In genomic region chr7:78007231-78007630, GRCh38 we compare ENCODE assay signal across 29 cellular contexts.
DNase-seq lines count a peak whose midpoint lies in the region; FAIRE-seq and TF ChIP-seq lines count a peak whose summit lies in the region.
"Had no signal": no experiment of that assay in that cellular context is flagged by ENCODE, and none has a peak within 500 bp of the region (broad histone marks: within the 10 kb centered on the region; RNA-seq: fewer than 3 reads in every experiment).

No MANE protein-coding gene starts in this region.

- no peak overlapping the region for H3K4ac ChIP-seq in trophoblast cell (ENCODE audit: low read depth, low read length)

- H2AK5ac ChIP-seq in trophoblast cell (ENCODE audit: low read length) = no peak overlapping the region

- no peak overlapping the region for H3K4me3 ChIP-seq in trophoblast cell (ENCODE audit: low read depth, low read length)
- H3K4me3 ChIP-seq: A549; BLaER1; BLaER1 treated with 17β-estradiol and CSF1 and Interleukin-3, amounts not matched to agents 10 nM and 100 nM had no signal

- no peak overlapping the region for H2BK120ac ChIP-seq in trophoblast cell (ENCODE audit: insufficient read depth, low read length, poor library complexity)

- H3K18ac ChIP-seq in trophoblast cell (ENCODE audit: low read length) = no peak overlapping the region

- no peak overlapping the region for H3K9ac ChIP-seq in trophoblast cell (ENCODE audit: low read length)
- H3K9ac ChIP-seq: BLaER1; BLaER1 treated with 17β-estradiol and CSF1 and Interleukin-3, amounts not matched to agents 10 nM and 100 nM had no signal

- H3K27me3 ChIP-seq in trophoblast cell (ENCODE audit: insufficient read depth, low read length) = no peaks in the 10 kb centered on the region
- H3K27me3 ChIP-seq: BE2C; BLaER1; BLaER1 treated with 17β-estradiol and CSF1 and Interleukin-3, amounts not matched to agents 10 nM and 100 nM had no signal

- no peak for TF ChIP-seq POLR2A in GM12892 (IDR thresholded peaks at IDR 0.05; ENCODE audit: low read depth, low read length)

- DNase-seq in trophoblast cell (peak; percentile 54 to 77), GM12892 (ENCODE audit: insufficient read length) (no peak)
- DNase-seq: 8988T; ACHN; AML-193; BE2C; C1 segment of cervical spinal cord; Caco-2; Calu3; CD4-positive, alpha-beta memory T cell; CD4-positive, alpha-beta T cell; CD4-positive, CD25-positive, alpha-beta regulatory T cell; CD8-positive, alpha-beta memory T cell; CD8-positive, alpha-beta T cell; COR-L47; DMS 273 treated with DMSO at 0.1 percent for 48 hours; DMS153; DMS53; DMS79; DMS79 treated with DMSO at 0.1 percent for 48 hours; DND-41; EL had no signal

- no peak overlapping the region for H2BK12ac ChIP-seq in trophoblast cell (ENCODE audit: low read length)

- no peak for FAIRE-seq in GM12892 (lab: Jason Lieb, UNC)
- FAIRE-seq: A204.1, A549, D721Med had no signal

- H3K36me3 ChIP-seq in trophoblast cell (ENCODE audit: control insufficient read depth in 1 of 2, insufficient read depth in 2 of 2, low read length in 2 of 2) = no peaks in the 10 kb centered on the region
- H3K36me3 ChIP-seq: BE2C; BLaER1; BLaER1 treated with 17β-estradiol and CSF1 and Interleukin-3, amounts not matched to agents 10 nM and 100 nM had no signal

- no peak overlapping the region for H4K12ac ChIP-seq in trophoblast cell (ENCODE audit: low read depth, low read length)

- no CpG with 5 or more reads among the region's 3 CpGs for WGBS in trophoblast cell (ENCODE audit: extremely low coverage, insufficient coverage, insufficient read length)

- H3K14ac ChIP-seq in trophoblast cell (ENCODE audit: low read length) = no peak overlapping the region

- no peak overlapping the region for H4K8ac ChIP-seq in trophoblast cell (ENCODE audit: low read depth, low read length)

- H3K4me2 ChIP-seq in trophoblast cell (ENCODE audit: low read length) = no peak overlapping the region
- H3K4me2 ChIP-seq: A549; BLaER1; BLaER1 treated with 17β-estradiol and CSF1 and Interleukin-3, amounts not matched to agents 10 nM and 100 nM had no signal

- H2BK5ac ChIP-seq in trophoblast cell (ENCODE audit: low read depth, low read length, poor library complexity) = no peak overlapping the region

- peaks cover 2 to 3% of the 10 kb centered on the region in 2 experiments for H3K4me1 ChIP-seq in trophoblast cell (ENCODE audit: control insufficient read depth in 1 of 2, insufficient read depth in 2 of 2, low read length in 2 of 2)
- H3K4me1 ChIP-seq: A549, Caco-2 had no signal

- no peak overlapping the region for H3K23ac ChIP-seq in trophoblast cell (ENCODE audit: low read length)

- H4K91ac ChIP-seq in trophoblast cell (ENCODE audit: low read depth, low read length) = no peak overlapping the region

- H3K9me3 ChIP-seq in trophoblast cell (ENCODE audit: insufficient read depth, low read depth, low read length) = no peaks in the 10 kb centered on the region
- H3K9me3 ChIP-seq: A549, BE2C, BLaER1, Caco-2 had no signal

- no peak overlapping the region for H2AFZ ChIP-seq in trophoblast cell (ENCODE audit: insufficient read depth, low read length, poor library complexity)

- H3K79me1 ChIP-seq in trophoblast cell (ENCODE audit: low read length) = no peaks in the 10 kb centered on the region

- H3K27ac ChIP-seq in trophoblast cell (ENCODE audit: low read depth, low read length) = no peak overlapping the region
- H3K27ac ChIP-seq: 22Rv1; A549; BLaER1; BLaER1 treated with 17β-estradiol and CSF1 and Interleukin-3, amounts not matched to agents 10 nM and 100 nM; C4-2B had no signal

- H3K79me2 ChIP-seq in trophoblast cell (ENCODE audit: control insufficient read depth, insufficient read depth, low read length, poor library complexity) = no peaks in the 10 kb centered on the region
